1 cellular context compared by ENCODE assay signal in the genomic region with DNA sequence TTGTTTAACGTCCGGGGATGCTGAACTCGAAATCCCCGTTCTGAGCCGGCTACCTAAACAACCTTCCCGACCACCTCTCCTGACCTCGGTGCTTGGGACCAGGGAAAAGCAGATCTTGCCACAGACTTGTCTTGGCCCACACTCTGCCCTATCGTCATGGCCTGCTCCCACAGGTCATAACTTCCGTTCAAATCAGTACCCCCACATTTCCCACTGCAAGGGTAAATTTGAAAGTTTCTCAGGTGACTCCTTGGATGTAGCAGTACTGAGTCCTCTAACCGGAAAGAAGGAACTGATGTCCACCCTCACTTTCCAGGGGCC.
TF ChIP-seq lines count a peak whose summit lies in the region.

No MANE protein-coding gene starts in this region.

TF ChIP-seq in H1, 55 proteins besides CTCF, POLR2A, EP300 and RAD21:
- TF ChIP-seq KDM4A (IDR thresholded peaks at IDR 0.05; ENCODE audit: low read depth, low read length, severe bottlenecking) (no peak), ASH2L (IDR thresholded peaks at IDR 0.05; ENCODE audit: low read length) (peak; percentile 22)
